In genomic region chr1:107196973-107197562, GRCh38 we compare ENCODE assay signal across 8 cellular contexts. TPM values are rescaled to one million over a fixed set of nuclear protein-coding genes. Genes with fewer than 3 reads are reported as not detected.
DNase-seq lines count a peak whose midpoint lies in the region; ATAC-seq and TF ChIP-seq lines count a peak whose summit lies in the region.

No MANE protein-coding gene starts in this region.

- H3K9me3 Mint-ChIP-seq in activated naive CD4-positive, alpha-beta T cell treated with anti-CD3 and anti-CD28 coated beads, Interleukin-2, amount 10 ng/mL, durations not matched to agents 7 days and 5 days: no peaks in the 10 kb centered on the region
- H3K9me3 Mint-ChIP-seq in activated naive CD8-positive, alpha-beta T cell treated with anti-CD3 and anti-CD28 coated beads, Interleukin-2, amount 50 U/mL, for 24 hours: peaks cover 7% of the 10 kb centered on the region

- no peaks in the 10 kb centered on the region for H3K4me1 ChIP-seq in right atrium auricular region
- no peaks in the 10 kb centered on the region for H3K4me1 ChIP-seq in left lung

- H3K9me3 ChIP-seq in right atrium auricular region (peaks cover 0 to 3% of the 10 kb centered on the region in 2 donors), left lung (peaks cover 2 to 10% of the 10 kb centered on the region in 2 donors)

- intact Hi-C loops in left lung (cut with DNase I): no loop called here

- H3K36me3 Mint-ChIP-seq in activated naive CD4-positive, alpha-beta T cell treated with anti-CD3 and anti-CD28 coated beads, Interleukin-2, amount 10 ng/mL, durations not matched to agents 7 days and 5 days: no peaks in the 10 kb centered on the region
- no peaks in the 10 kb centered on the region for H3K36me3 Mint-ChIP-seq in activated naive CD8-positive, alpha-beta T cell treated with anti-CD3 and anti-CD28 coated beads, Interleukin-2, amount 50 U/mL, for 24 hours (ENCODE audit: low read depth)

- CTCF ChIA-PET in activated naive CD4-positive, alpha-beta T cell treated with anti-CD3 and anti-CD28 coated beads, Interleukin-2, amount 10 ng/mL, durations not matched to agents 7 days and 5 days (lab: Charles Lee): interaction anchor here (1.2 kb wide), 1 partner anchor 11 kb away, joined by 4 read pairs; no protein-coding TSS in a partner anchor

- H3K36me3 ChIP-seq in H7 (replicated peaks; ENCODE audit: control insufficient read depth, insufficient read depth, low read length): no peaks in the 10 kb centered on the region
- no peaks in the 10 kb centered on the region for H3K36me3 ChIP-seq in right atrium auricular region
- no peaks in the 10 kb centered on the region for H3K36me3 ChIP-seq in left lung

- TF ChIP-seq CTCF in right atrium auricular region (IDR thresholded peaks at IDR 0.05) (peak in 1 of 2 donors; percentile 45), left lung (IDR thresholded peaks at IDR 0.05) (peak in 1 of 2 donors; percentile 12)

- H3K4me1 Mint-ChIP-seq in activated naive CD4-positive, alpha-beta T cell treated with anti-CD3 and anti-CD28 coated beads, Interleukin-2, amount 10 ng/mL, durations not matched to agents 7 days and 5 days: no peaks in the 10 kb centered on the region
- no peaks in the 10 kb centered on the region for H3K4me1 Mint-ChIP-seq in activated naive CD8-positive, alpha-beta T cell treated with anti-CD3 and anti-CD28 coated beads, Interleukin-2, amount 50 U/mL, for 24 hours

- no peak for ATAC-seq in activated naive CD8-positive, alpha-beta T cell treated with anti-CD3 and anti-CD28 coated beads, Interleukin-2, amount 50 U/mL, for 24 hours
- no peak for ATAC-seq in left lung

- no peak overlapping the region for H3K27ac Mint-ChIP-seq in activated naive CD4-positive, alpha-beta T cell treated with anti-CD3 and anti-CD28 coated beads, Interleukin-2, amount 10 ng/mL, durations not matched to agents 7 days and 5 days
- no peak overlapping the region for H3K27ac Mint-ChIP-seq in activated naive CD8-positive, alpha-beta T cell treated with anti-CD3 and anti-CD28 coated beads, Interleukin-2, amount 50 U/mL, for 24 hours

- H3K27me3 Mint-ChIP-seq in activated naive CD4-positive, alpha-beta T cell treated with anti-CD3 and anti-CD28 coated beads, Interleukin-2, amount 10 ng/mL, durations not matched to agents 7 days and 5 days: no peaks in the 10 kb centered on the region
- no peaks in the 10 kb centered on the region for H3K27me3 Mint-ChIP-seq in activated naive CD8-positive, alpha-beta T cell treated with anti-CD3 and anti-CD28 coated beads, Interleukin-2, amount 50 U/mL, for 24 hours

- H3K27me3 ChIP-seq in H7 (ENCODE audit: control insufficient read depth, insufficient read depth, low read length) (no peaks in the 10 kb centered on the region), right atrium auricular region (no peaks in the 10 kb centered on the region), left lung (peaks cover 0 to 11% of the 10 kb centered on the region in 2 donors)

- H3K27ac ChIP-seq in right atrium auricular region (no peak overlapping the region), left lung (no peak overlapping the region)

- peak; percentile 31 for DNase-seq in activated naive CD4-positive, alpha-beta T cell treated with anti-CD3 and anti-CD28 coated beads, Interleukin-2, amount 10 ng/mL, durations not matched to agents 7 days and 5 days
- DNase-seq in activated naive CD4-positive, alpha-beta T cell treated with Interleukin-2 at 50 U/mL for 16 hours: no peak
- DNase-seq in H7 (peak; percentile 10), Kasumi-1 (lab: John Stamatoyannopoulos, UW) (peak; percentile 10 to 37), right atrium auricular region (ENCODE audit: low spot score) (no peak), left lung (no peak)
- DNase-seq in activated naive CD8-positive, alpha-beta T cell treated with anti-CD3 and anti-CD28 coated beads, Interleukin-2, amount 50 U/mL, for 24 hours: peak; percentile 19
- DNase-seq in stimulated activated CD4-positive, alpha-beta T cell treated with anti-CD3 and anti-CD28 coated beads, TNF-alpha, amount 100 ng/mL, for 48 hours (ENCODE audit: low read depth in 3 of 3): peak in 2 of 3 donors; percentile 1 to 11

- no peak overlapping the region for H3K4me3 Mint-ChIP-seq in activated naive CD4-positive, alpha-beta T cell treated with anti-CD3 and anti-CD28 coated beads, Interleukin-2, amount 10 ng/mL, durations not matched to agents 7 days and 5 days
- no peak overlapping the region for H3K4me3 Mint-ChIP-seq in activated naive CD8-positive, alpha-beta T cell treated with anti-CD3 and anti-CD28 coated beads, Interleukin-2, amount 50 U/mL, for 24 hours

- H3K4me3 ChIP-seq in H7 (ENCODE audit: insufficient read depth, low read depth, low read length): no peak overlapping the region
- no peak overlapping the region for H3K4me3 ChIP-seq in right atrium auricular region
- no peak overlapping the region for H3K4me3 ChIP-seq in left lung

RNA-seq across cellular contexts. Expression of gene NTNG1, which starts 56.2 kb away (rescaled TPM):
- 3.7 and 5.4 TPM in 2 replicates for total RNA-seq in H7 (2014; rRNA removed; shearing (Covaris generic))
- 1 to 10 TPM; 1.8 to 2.6 TPM for total RNA-seq in right atrium auricular region
- total RNA-seq in left lung: 10 to 100 TPM in 1 of 2 donors, 1 to 10 TPM in 1; 5.7 to 12.7 TPM

Comparison
In these comparisons a context has a peak if more than half of its experiments do, and no peak if none do; other contexts are left out.
1. DNase-seq: peak in activated naive CD4-positive, alpha-beta T cell treated with anti-CD3 and anti-CD28 coated beads, Interleukin-2, amount 10 ng/mL, durations not matched to agents 7 days and 5 days (single experiment), H7 (single experiment), Kasumi-1 (2 of 2), activated naive CD8-positive, alpha-beta T cell treated with anti-CD3 and anti-CD28 coated beads, Interleukin-2, amount 50 U/mL, for 24 hours (single experiment) and stimulated activated CD4-positive, alpha-beta T cell treated with anti-CD3 and anti-CD28 coated beads, TNF-alpha, amount 100 ng/mL, for 48 hours (2 of 3); none in activated naive CD4-positive, alpha-beta T cell treated with Interleukin-2 at 50 U/mL for 16 hours (single experiment), right atrium auricular region (single experiment) and left lung (0 of 2).